30 cellular contexts compared by ENCODE assay signal in the genomic region with DNA sequence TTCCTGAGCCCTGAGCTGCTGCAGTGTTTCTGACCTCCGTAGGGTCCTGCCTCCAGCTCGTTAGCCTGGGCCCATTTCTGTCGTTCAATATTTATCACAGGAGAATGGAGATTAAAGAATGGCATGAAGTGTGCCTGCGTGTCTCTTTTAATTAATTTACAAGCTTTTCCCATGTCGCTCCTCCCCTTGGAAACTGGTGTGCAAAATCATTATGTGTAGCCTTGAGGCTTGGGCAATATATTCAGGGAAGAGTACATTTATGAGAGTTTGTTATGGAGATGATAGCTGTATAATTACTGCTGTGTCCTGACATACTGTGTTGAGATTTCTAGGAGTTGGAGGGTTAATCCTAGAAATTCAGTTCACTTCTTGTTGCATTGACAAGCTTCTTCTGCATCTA.
"Had no signal": no experiment of that assay in that cellular context is flagged by ENCODE, and none has a peak within 500 bp of the region (broad histone marks: within the 10 kb centered on the region; RNA-seq: fewer than 3 reads in every experiment).

No MANE protein-coding gene starts in this region.

- H3K4me1 ChIP-seq: adrenal gland, body of pancreas, breast epithelium had no signal

- H3K27ac Mint-ChIP-seq: activated CD4-positive, alpha-beta memory T cell treated with anti-CD3 and anti-CD28 coated beads for 36 hours; activated CD4-positive, alpha-beta T cell treated with anti-CD3 and anti-CD28 coated beads, Interleukin-2, amount 10 ng/mL, durations not matched to agents 24 days and 14 days; activated naive CD4-positive, alpha-beta T cell treated with anti-CD3 and anti-CD28 coated beads for 36 hours; activated T-helper 1 cell treated with anti-CD3 and anti-CD28 coated beads, Interleukin-12 subunit alpha, Interleukin-12 subunit beta, Interleukin-2, Interleukin-4 antibody, amounts not matched to agents 30 ng/mL and 10 ng/mL and 1 ng/mL, durations not matched to agents 14 hours and 24 hours and 36 hours; IgD-negative memory B cell had no signal

- H3K36me3 ChIP-seq: adrenal gland, breast epithelium, SJCRH30, WERI-Rb-1 had no signal

- H3K4me3 ChIP-seq: adrenal gland, body of pancreas, breast epithelium, SJCRH30, SK-N-MC had no signal

- H3K27ac ChIP-seq: adrenal gland, body of pancreas, breast epithelium, SJCRH30, SK-N-MC, WERI-Rb-1 had no signal

- DNase-seq: activated CD4-positive, alpha-beta memory T cell treated with anti-CD3 and anti-CD28 coated beads for 36 hours; activated CD4-positive, alpha-beta T cell treated with anti-CD3 and anti-CD28 coated beads, Interleukin-2, amount 10 ng/mL, durations not matched to agents 24 days and 14 days; activated CD8-positive, alpha-beta memory T cell treated with anti-CD3 and anti-CD28 coated beads, Interleukin-2, amount 50 U/mL, for 4 hours; activated gamma-delta T cell treated with Interleukin-2 at 50 U/mL for 16 hours; activated naive CD4-positive, alpha-beta T cell treated with anti-CD3 and anti-CD28 coated beads for 36 hours; activated T-cell treated with anti-CD3 and anti-CD28 coated beads for 4 hours; activated T-cell treated with anti-CD3 and anti-CD28 coated beads, Interleukin-2, amount 50 U/mL, for 4 hours; adrenal gland; body of pancreas; Karpas-422; KBM-7; NCI-H1105; NCI-H1417 treated with DMSO at 0.1 percent for 48 hours; NCI-H187 treated with DMSO at 0.1 percent for 48 hours; NCI-H2081; NCI-H2171 treated with DMSO at 0.1 percent for 48 hours; NCI-H226; NCI-H446 treated with DMSO at 0.1 percent for 48 hours; NCI-H524; SHP77; SJCRH30; T1000; WERI-Rb-1 had no signal

- ATAC-seq: activated naive CD4-positive, alpha-beta T cell treated with anti-CD3 and anti-CD28 coated beads, Interleukin-2, amount 50 U/mL, for 72 hours; activated T-cell treated with anti-CD3 and anti-CD28 coated beads, Interleukin-2, amount 50 U/mL, for 4 hours; body of pancreas; Panc1 had no signal

- H3K9me3 Mint-ChIP-seq: activated CD4-positive, alpha-beta memory T cell treated with anti-CD3 and anti-CD28 coated beads for 36 hours; activated naive CD4-positive, alpha-beta T cell treated with anti-CD3 and anti-CD28 coated beads for 36 hours; activated T-helper 1 cell treated with anti-CD3 and anti-CD28 coated beads, Interleukin-12 subunit alpha, Interleukin-12 subunit beta, Interleukin-2, Interleukin-4 antibody, amounts not matched to agents 30 ng/mL and 10 ng/mL and 1 ng/mL, durations not matched to agents 14 hours and 24 hours and 36 hours had no signal

- H3K4me3 Mint-ChIP-seq: activated CD4-positive, alpha-beta memory T cell treated with anti-CD3 and anti-CD28 coated beads for 36 hours; activated CD4-positive, alpha-beta T cell treated with anti-CD3 and anti-CD28 coated beads, Interleukin-2, amount 10 ng/mL, durations not matched to agents 24 days and 14 days; activated naive CD4-positive, alpha-beta T cell treated with anti-CD3 and anti-CD28 coated beads for 36 hours; activated T-cell treated with anti-CD3 and anti-CD28 coated beads, Interleukin-2, amount 50 U/mL, for 4 hours; activated T-helper 1 cell treated with anti-CD3 and anti-CD28 coated beads, Interleukin-12 subunit alpha, Interleukin-12 subunit beta, Interleukin-2, Interleukin-4 antibody, amounts not matched to agents 30 ng/mL and 10 ng/mL and 1 ng/mL, durations not matched to agents 14 hours and 24 hours and 36 hours; IgD-negative memory B cell had no signal

- FAIRE-seq: astrocyte had no signal

- H3K27me3 ChIP-seq: adrenal gland, body of pancreas, breast epithelium, SJCRH30 had no signal

- H3K9me3 ChIP-seq: adrenal gland, body of pancreas, breast epithelium, SJCRH30 had no signal

- H3K27me3 Mint-ChIP-seq: activated CD4-positive, alpha-beta memory T cell treated with anti-CD3 and anti-CD28 coated beads for 36 hours; activated CD4-positive, alpha-beta T cell treated with anti-CD3 and anti-CD28 coated beads, Interleukin-2, amount 10 ng/mL, durations not matched to agents 24 days and 14 days; IgD-negative memory B cell had no signal
